1 cellular context compared by ENCODE assay signal in genomic region chr4:114495471-114495928, GRCh38.
TF ChIP-seq lines count a peak whose summit lies in the region.

No MANE protein-coding gene starts in this region.

TF ChIP-seq in SK-N-SH, 30 proteins besides CTCF, POLR2A, EP300 and RAD21 (continued from another document):
- no peak for TF ChIP-seq PBX3 (IDR thresholded peaks at IDR 0.05)
